In the genomic region with DNA sequence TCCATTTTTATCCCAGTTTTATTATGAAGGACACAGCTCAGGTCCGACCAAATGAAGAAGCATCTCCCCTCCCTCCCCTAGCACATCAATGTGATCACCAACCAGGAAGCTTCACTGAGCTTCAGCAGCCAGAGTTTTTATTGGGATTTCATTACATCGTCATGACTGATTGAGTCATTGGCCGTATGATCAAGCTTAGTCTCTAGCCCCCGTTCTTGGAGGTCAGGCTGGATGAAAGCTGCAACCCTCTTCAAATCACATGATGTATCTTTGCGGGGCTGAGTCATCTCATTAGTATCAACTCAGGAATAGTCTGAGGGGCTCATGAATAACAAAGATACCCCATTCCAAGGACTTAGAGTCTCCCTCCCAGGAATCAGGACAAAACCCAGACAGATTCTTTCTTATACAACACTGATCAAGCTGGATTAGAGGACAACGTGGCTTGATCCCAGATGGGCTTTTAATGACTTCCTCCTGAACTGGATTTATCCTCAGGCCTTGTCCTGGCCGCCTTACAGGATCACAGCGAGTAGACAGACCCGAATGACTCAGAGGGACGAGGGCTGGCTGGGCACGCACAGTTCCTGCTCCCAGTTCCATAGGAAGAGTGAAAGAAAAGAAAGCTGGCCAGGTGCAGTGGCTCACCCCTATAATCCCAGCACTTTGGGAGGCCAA, we compare ENCODE assay signal across 10 cellular contexts. TPM values are rescaled to one million over a fixed set of nuclear protein-coding genes. Genes with fewer than 3 reads are reported as not detected.
DNase-seq lines count a peak whose midpoint lies in the region; ATAC-seq, FAIRE-seq and TF ChIP-seq lines count a peak whose summit lies in the region.
"Had no signal": no experiment of that assay in that cellular context is flagged by ENCODE, and none has a peak within 500 bp of the region (broad histone marks: within the 10 kb centered on the region; RNA-seq: fewer than 3 reads in every experiment).

No MANE protein-coding gene starts in this region.

- FAIRE-seq in D721Med (lab: Jason Lieb, UNC): no peak

- TF ChIP-seq CTCF in D721Med (IDR thresholded peaks at IDR 0.05; ENCODE audit: insufficient read depth, missing control alignments): no peak
- no peak for TF ChIP-seq CTCF in lower lobe of right lung (IDR thresholded peaks at IDR 0.05)
- TF ChIP-seq CTCF in GM13977 (IDR thresholded peaks at IDR 0.05; ENCODE audit: extremely low read depth, insufficient read depth, missing control alignments): no peak

- H3K4me1 ChIP-seq in lower lobe of right lung: peaks cover 21% of the 10 kb centered on the region

- intact Hi-C loops in lower lobe of right lung (cut with DNase I): no loop called here

- peaks cover 38% of the 10 kb centered on the region for H3K36me3 ChIP-seq in lower lobe of right lung

- ATAC-seq in lower lobe of right lung (no peak), HG03432 (IDR thresholded peaks at IDR 0.05; ENCODE audit: unreplicated experiment) (no peak)

- in situ Hi-C loops in GM13977 (cut with MboI; ENCODE audit: low pct_unique_long_range_greater_than_20kb, low sequenced_read_pairs, unreplicated experiment): loop anchor here (25.0 kb wide), 1 partner anchor 89 kb away; no protein-coding TSS in a partner anchor

- H3K27me3 ChIP-seq in lower lobe of right lung (ENCODE audit: low read depth): no peaks in the 10 kb centered on the region
- H3K27me3 ChIP-seq: SJCRH30 had no signal

- H3K9me3 ChIP-seq in lower lobe of right lung: no peaks in the 10 kb centered on the region
- H3K9me3 ChIP-seq: SJCRH30 had no signal

- H3K4me3 ChIP-seq in skeletal muscle cell (ENCODE audit: low read depth, low read length) (no peak overlapping the region), lower lobe of right lung (no peak overlapping the region)
- H3K4me3 ChIP-seq: lung, SJCRH30 had no signal

- no peak overlapping the region for H3K27ac ChIP-seq in lower lobe of right lung
- H3K27ac ChIP-seq: SJCRH30 had no signal

- DNase-seq in D721Med (ENCODE audit: insufficient read length, low spot score): peak; percentile 53
- DNase-seq in RPMI7951 (ENCODE audit: low read depth): peak; percentile 99
- DNase-seq in fibroblast of gingiva (ENCODE audit: low read depth): peak; percentile 84
- DNase-seq in skeletal muscle cell (ENCODE audit: low read depth): peak; percentile 93
- no peak for DNase-seq in lower lobe of right lung
- no peak for DNase-seq in activated gamma-delta T cell treated with Interleukin-2 at 50 U/mL for 16 hours
- no peak for DNase-seq in GM13977 (ENCODE audit: low spot score)
- DNase-seq: SJCRH30 had no signal

RNA-seq across cellular contexts. Expression of gene LIMK1, which starts 14.5 kb away (rescaled TPM):
- total RNA-seq in RPMI7951 (2014; rRNA removed; shearing (Covaris generic)): 48.9 and 49.9 TPM in 2 replicates
- 48.6 TPM for total RNA-seq in lower lobe of right lung

Comparison
In these comparisons a context has a peak if more than half of its experiments do, and no peak if none do; other contexts are left out.
1. DNase-seq: peak in D721Med (single experiment), RPMI7951 (single experiment), fibroblast of gingiva (single experiment) and skeletal muscle cell (single experiment); none in lower lobe of right lung (single experiment), activated gamma-delta T cell treated with Interleukin-2 at 50 U/mL for 16 hours (single experiment) and GM13977 (single experiment).